Comparison of ENCODE assay signal across 16 cellular contexts in the genomic region with DNA sequence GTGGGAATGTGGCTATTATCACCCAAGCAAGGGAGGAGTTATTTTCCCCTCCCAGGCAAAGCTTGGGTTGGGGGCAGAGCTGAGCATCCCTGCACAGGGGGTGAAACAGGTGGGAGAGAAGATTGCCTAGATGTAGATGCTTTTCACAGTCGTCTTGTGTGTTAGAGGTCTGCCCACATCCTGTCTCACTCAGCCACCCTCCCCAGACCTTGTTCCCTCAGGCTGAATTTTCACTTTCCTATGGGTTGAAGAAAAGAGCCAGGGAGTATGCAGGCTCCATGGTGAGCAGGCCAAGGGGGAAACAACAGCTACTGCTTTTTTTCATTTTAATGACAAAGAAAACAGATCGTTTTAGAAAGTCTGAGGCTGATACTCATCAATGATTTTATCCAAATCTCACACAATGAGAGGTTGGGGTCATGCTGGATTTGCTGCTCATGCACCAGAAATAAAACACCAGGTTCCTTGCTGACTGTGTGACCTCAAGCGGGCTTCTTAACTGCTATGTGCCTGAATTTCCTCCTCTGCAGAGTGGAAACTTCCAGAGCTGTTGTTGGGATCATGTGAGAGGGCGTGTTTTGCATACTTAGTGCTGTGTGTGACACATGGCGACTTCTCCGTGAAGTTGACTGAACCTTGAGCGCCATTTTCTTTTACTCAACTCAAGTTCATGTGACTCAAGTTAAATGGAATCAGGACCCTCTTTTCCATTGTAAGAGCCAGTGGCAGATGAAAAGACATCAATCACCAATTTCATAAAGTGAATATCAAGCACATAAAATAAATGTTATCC.
DNase-seq lines count a peak whose midpoint lies in the region; ATAC-seq and TF ChIP-seq lines count a peak whose summit lies in the region.
"Had no signal": no experiment of that assay in that cellular context is flagged by ENCODE, and none has a peak within 500 bp of the region (broad histone marks: within the 10 kb centered on the region; RNA-seq: fewer than 3 reads in every experiment).

No MANE protein-coding gene starts in this region.

- H3K4me3 ChIP-seq in NT2/D1 (ENCODE audit: insufficient read length, low read depth), result no peak overlapping the region
- H3K4me3 ChIP-seq in effector memory CD4-positive, alpha-beta T cell (ENCODE audit: insufficient read depth, low read depth, low read length, poor library complexity, severe bottlenecking), result no peak overlapping the region
- H3K4me3 ChIP-seq: gastroesophageal sphincter, lung had no signal

- intact Hi-C loops in CD4-positive, alpha-beta T cell (cut with DNase I, micrococcal nuclease), result no loop called here

- CTCF ChIA-PET in CD4-positive, alpha-beta T cell (lab: Charles Lee), result no interaction called here

- H3K36me3 Mint-ChIP-seq in CD4-positive, alpha-beta T cell (ENCODE audit: low read depth), result no peaks in the 10 kb centered on the region

- H3K4me1 Mint-ChIP-seq in CD4-positive, alpha-beta T cell (ENCODE audit: low read depth), result peaks cover 31% of the 10 kb centered on the region

- H3K9me3 ChIP-seq in CD4-positive, alpha-beta T cell (ENCODE audit: control insufficient read depth, low read length), result no peaks in the 10 kb centered on the region
- H3K9me3 ChIP-seq in NT2/D1 (ENCODE audit: insufficient read depth, low read length), result no peaks in the 10 kb centered on the region
- H3K9me3 ChIP-seq in effector memory CD4-positive, alpha-beta T cell (ENCODE audit: control insufficient read depth, low read length), result no peaks in the 10 kb centered on the region
- H3K9me3 ChIP-seq: gastroesophageal sphincter had no signal

- peak overlapping the region; percentile 63 for H3K27ac Mint-ChIP-seq in CD4-positive, alpha-beta T cell
- H3K27ac Mint-ChIP-seq: T-helper 17 cell had no signal

- TF ChIP-seq CTCF in CD4-positive, alpha-beta T cell (IDR thresholded peaks at IDR 0.05), result no peak

- H3K27me3 Mint-ChIP-seq in CD4-positive, alpha-beta T cell, result no peaks in the 10 kb centered on the region

- no peak overlapping the region for H3K27ac ChIP-seq in CD4-positive, alpha-beta T cell (ENCODE audit: low read depth, low read length)
- H3K27ac ChIP-seq in effector memory CD4-positive, alpha-beta T cell (ENCODE audit: insufficient read depth, low read length, poor library complexity, severe bottlenecking), result no peak overlapping the region
- H3K27ac ChIP-seq: gastroesophageal sphincter had no signal

- H3K9ac ChIP-seq in NT2/D1 (ENCODE audit: insufficient read length, low read depth), result no peak overlapping the region

- no peaks in the 10 kb centered on the region for H3K27me3 ChIP-seq in CD4-positive, alpha-beta T cell (ENCODE audit: control insufficient read depth, insufficient read depth, low read length)
- no peaks in the 10 kb centered on the region for H3K27me3 ChIP-seq in NT2/D1 (ENCODE audit: insufficient read depth, insufficient read length)
- no peaks in the 10 kb centered on the region for H3K27me3 ChIP-seq in effector memory CD4-positive, alpha-beta T cell (replicated peaks; ENCODE audit: control insufficient read depth, insufficient read depth, low read length, poor library complexity, severe bottlenecking)
- H3K27me3 ChIP-seq: gastroesophageal sphincter had no signal

- ATAC-seq in CD4-positive, alpha-beta T cell (ENCODE audit: poor library complexity), result peak; percentile 52
- ATAC-seq in GM19043 (IDR thresholded peaks at IDR 0.05; ENCODE audit: low read depth, unreplicated experiment) (peak; percentile 63), GM18502 (IDR thresholded peaks at IDR 0.05; ENCODE audit: poor library complexity, unreplicated experiment) (no peak)
- ATAC-seq: effector memory CD8-positive, alpha-beta T cell; gastroesophageal sphincter; T-helper 17 cell had no signal

- H3K9me3 Mint-ChIP-seq in CD4-positive, alpha-beta T cell, result no peaks in the 10 kb centered on the region

- H3K4me3 Mint-ChIP-seq in CD4-positive, alpha-beta T cell, result no peak overlapping the region
- H3K4me3 Mint-ChIP-seq: effector memory CD8-positive, alpha-beta T cell; T-helper 17 cell had no signal

- POLR2A ChIA-PET in CD4-positive, alpha-beta T cell (lab: Charles Lee), result interaction anchor here (0.7 kb wide), 1 partner anchor 783 kb away, joined by 3 read pairs; no protein-coding TSS in a partner anchor

- H3K36me3 ChIP-seq in NT2/D1 (ENCODE audit: insufficient read depth, insufficient read length, low read length), result no peaks in the 10 kb centered on the region
- H3K36me3 ChIP-seq in effector memory CD4-positive, alpha-beta T cell (ENCODE audit: control insufficient read depth, insufficient read depth, low read length), result no peaks in the 10 kb centered on the region
- H3K36me3 ChIP-seq: gastroesophageal sphincter had no signal

- no peak for DNase-seq in CD4-positive, alpha-beta T cell
- DNase-seq in NT2/D1 (ENCODE audit: low read depth, low spot score) (peak; percentile 83), iPS-NIHi7 (ENCODE audit: extremely low spot score) (peak; percentile 47), COLO668 (lab: John Stamatoyannopoulos, UW; ENCODE audit: unreplicated experiment) (no peak), NCI-H2196 treated with DMSO at 0.1 percent for 48 hours (lab: John Stamatoyannopoulos, UW; ENCODE audit: unreplicated experiment) (no peak)
- DNase-seq in effector memory CD4-positive, alpha-beta T cell, result no peak
- DNase-seq: aorta; C1 segment of cervical spinal cord; effector memory CD8-positive, alpha-beta T cell; H7; NCI-H1930; T-helper 17 cell had no signal

- peaks cover 8% of the 10 kb centered on the region for H3K4me1 ChIP-seq in NT2/D1 (ENCODE audit: insufficient read depth, insufficient read length)
- H3K4me1 ChIP-seq in effector memory CD4-positive, alpha-beta T cell (ENCODE audit: control insufficient read depth, insufficient read depth, low read length, poor library complexity, severe bottlenecking), result no peaks in the 10 kb centered on the region
- H3K4me1 ChIP-seq: gastroesophageal sphincter had no signal

Comparison
In these comparisons a context has a peak if more than half of its experiments do, and no peak if none do; other contexts are left out.
1. DNase-seq: peak in NT2/D1 (single experiment) and iPS-NIHi7 (single experiment); none in CD4-positive, alpha-beta T cell (0 of 10), COLO668 (single experiment), effector memory CD4-positive, alpha-beta T cell (0 of 3) and NCI-H2196 treated with DMSO at 0.1 percent for 48 hours (single experiment).